23 cellular contexts compared by ENCODE assay signal in genomic region chr21:39680216-39680615, GRCh38.
"Had no signal": no experiment of that assay in that cellular context is flagged by ENCODE, and none has a peak within 500 bp of the region (broad histone marks: within the 10 kb centered on the region; RNA-seq: fewer than 3 reads in every experiment).

No MANE protein-coding gene starts in this region.

- H3K4me3 ChIP-seq: colonic mucosa, coronary artery, dorsolateral prefrontal cortex, esophagus muscularis mucosa, esophagus squamous epithelium, gastrocnemius medialis, gastroesophageal sphincter, heart left ventricle, heart right ventricle had no signal

- H3K36me3 ChIP-seq: colonic mucosa, esophagus muscularis mucosa, esophagus squamous epithelium, gastrocnemius medialis, gastroesophageal sphincter, heart left ventricle, heart right ventricle had no signal

- H3K4me1 ChIP-seq: colonic mucosa, foreskin keratinocyte had no signal

- H3K27ac ChIP-seq: colonic mucosa, coronary artery, dorsolateral prefrontal cortex, esophagus muscularis mucosa, esophagus squamous epithelium, foreskin keratinocyte, gastrocnemius medialis, gastroesophageal sphincter, heart left ventricle, heart right ventricle had no signal

- H3K4me3 Mint-ChIP-seq: dendritic cell treated with granulocyte-macrophage colony-stimulating factor and Interleukin-4, amounts not matched to agents 40 ng/mL and 50 ng/mL, for 4 days; endodermal cell had no signal

- ATAC-seq: esophagus mucosa, foreskin keratinocyte, gastrocnemius medialis, gastroesophageal sphincter, heart left ventricle, heart right ventricle had no signal

- H3K9me3 Mint-ChIP-seq: dendritic cell treated with granulocyte-macrophage colony-stimulating factor and Interleukin-4, amounts not matched to agents 40 ng/mL and 50 ng/mL, for 4 days had no signal

- H3K9me3 ChIP-seq: colonic mucosa, esophagus muscularis mucosa, esophagus squamous epithelium, gastrocnemius medialis, gastroesophageal sphincter had no signal

- DNase-seq: colonic mucosa; cortex of kidney; dermis blood vessel endothelial cell; dorsolateral prefrontal cortex; effector CD4-positive, alpha-beta T cell; effector CD8-positive, alpha-beta T cell; effector memory CD4-positive, alpha-beta T cell; erythroblast; esophagus squamous epithelium; foreskin fibroblast; foreskin keratinocyte; foreskin melanocyte; gastrocnemius medialis; glutamatergic neuron; head of caudate nucleus; heart left ventricle; heart right ventricle had no signal

- H3K4me1 Mint-ChIP-seq: endodermal cell had no signal

- H3K27ac Mint-ChIP-seq: dendritic cell treated with granulocyte-macrophage colony-stimulating factor and Interleukin-4, amounts not matched to agents 40 ng/mL and 50 ng/mL, for 4 days; endodermal cell had no signal

- H3K27me3 ChIP-seq: colonic mucosa, dorsolateral prefrontal cortex, esophagus muscularis mucosa, esophagus squamous epithelium, foreskin keratinocyte, gastrocnemius medialis, gastroesophageal sphincter, heart left ventricle, heart right ventricle had no signal
